In genomic region chr18:2836118-2836517, GRCh38 we compare ENCODE assay signal across 1 cellular context.
TF ChIP-seq lines count a peak whose summit lies in the region.
"Not testable (repeated sequence)": the region's sequence is repeated elsewhere in the genome, so short reads cannot be mapped to it uniquely, and the experiment has no call there.

No MANE protein-coding gene starts in this region.

- not testable (repeated sequence) for TF ChIP-seq CTCF in HEK293 (tag by site-specific recombination; IDR thresholded peaks at IDR 0.05)

- POLR2A ChIA-PET in HEK293 (lab: Yijun Ruan, JAX): not testable (repeated sequence)

- not testable (repeated sequence) for H3K9me3 ChIP-seq in HEK293 (ENCODE audit: control insufficient read depth, insufficient read depth, low read depth, low read length)

- H3K36me3 ChIP-seq in HEK293 (ENCODE audit: control insufficient read depth in 2 of 2, insufficient read depth in 1 of 2, low read length in 2 of 2): not testable (repeated sequence)

- CTCF ChIA-PET in HEK293 (lab: Yijun Ruan, JAX): interaction anchor here (0.6 kb wide), 1 partner anchor 31 kb away, joined by 4 read pairs; no protein-coding TSS in a partner anchor

- not testable (repeated sequence) for H3K4me3 ChIP-seq in HEK293 (ENCODE audit: low read depth, low read length)

- not testable (repeated sequence) for H3K4me1 ChIP-seq in HEK293 (ENCODE audit: control insufficient read depth, insufficient read depth, low read length)

- not testable (repeated sequence) for H3K27ac ChIP-seq in HEK293 (ENCODE audit: extremely low read depth, low read depth, low read length)

TF ChIP-seq in HEK293, 187 proteins besides CTCF, POLR2A, EP300 and RAD21:
- peak; percentile 92 for TF ChIP-seq ZNF157 (tag by site-specific recombination; IDR thresholded peaks at IDR 0.05)
